Comparison of ENCODE assay signal across 1 cellular context in the genomic region with DNA sequence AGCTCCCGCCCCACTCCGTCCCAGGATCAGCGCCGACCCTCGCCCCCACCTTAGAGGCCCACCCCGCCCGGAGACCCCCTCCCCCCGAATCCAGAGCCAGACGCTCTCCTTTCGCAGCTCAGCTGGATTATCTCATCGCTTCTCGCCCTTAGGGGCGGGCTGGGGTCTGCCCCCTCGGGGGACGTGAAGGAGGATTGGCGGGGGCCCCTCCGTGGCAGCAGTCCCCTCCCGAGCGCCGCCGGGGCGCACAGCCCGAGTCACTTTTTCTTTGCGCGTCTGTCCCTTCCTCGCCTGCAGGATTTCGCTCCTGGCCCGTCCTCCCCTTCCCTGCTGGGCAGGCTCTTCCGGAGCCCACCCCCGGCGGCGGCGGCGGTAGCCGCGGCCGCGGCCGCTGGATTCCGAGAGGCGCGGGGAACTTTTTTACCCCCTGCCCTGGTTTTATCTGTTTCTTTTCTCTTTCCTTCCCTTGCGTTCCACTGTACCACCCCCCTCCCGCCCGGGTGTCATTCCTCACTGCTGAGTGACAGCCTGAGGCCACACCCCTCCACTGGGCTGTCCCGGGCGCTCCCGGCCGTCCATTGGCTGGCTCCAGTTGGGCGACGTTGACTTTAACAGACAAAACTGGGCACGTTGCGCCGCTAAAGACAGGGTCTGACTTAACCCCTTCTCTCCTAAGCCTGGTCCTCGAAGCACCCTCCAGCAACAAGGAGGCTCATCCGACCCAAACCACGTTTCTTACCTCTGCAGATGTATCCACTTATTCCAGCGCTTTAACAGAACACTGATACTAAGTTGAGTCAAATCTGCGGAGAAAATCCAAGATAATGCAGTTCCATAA.
TF ChIP-seq lines count a peak whose summit lies in the region.

No MANE protein-coding gene starts in this region.

TF ChIP-seq in K562, 482 proteins besides CTCF, POLR2A, EP300 and RAD21 (continued from another document and continues in another):
- TF ChIP-seq, protein P1, sequence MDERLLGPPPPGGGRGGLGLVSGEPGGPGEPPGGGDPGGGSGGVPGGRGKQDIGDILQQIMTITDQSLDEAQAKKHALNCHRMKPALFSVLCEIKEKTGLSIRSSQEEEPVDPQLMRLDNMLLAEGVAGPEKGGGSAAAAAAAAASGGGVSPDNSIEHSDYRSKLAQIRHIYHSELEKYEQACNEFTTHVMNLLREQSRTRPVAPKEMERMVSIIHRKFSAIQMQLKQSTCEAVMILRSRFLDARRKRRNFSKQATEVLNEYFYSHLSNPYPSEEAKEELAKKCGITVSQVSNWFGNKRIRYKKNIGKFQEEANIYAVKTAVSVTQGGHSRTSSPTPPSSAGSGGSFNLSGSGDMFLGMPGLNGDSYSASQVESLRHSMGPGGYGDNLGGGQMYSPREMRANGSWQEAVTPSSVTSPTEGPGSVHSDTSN (CRISPR knock-in tag; IDR thresholded peaks at IDR 0.05; ENCODE audit: low read depth), result peak; percentile 87
- TF ChIP-seq, protein P1 (tag; conservative IDR thresholded peaks at IDR 0.05; ENCODE audit: low read depth), result peak; percentile 97
- TF ChIP-seq ARID1B (IDR thresholded peaks at IDR 0.05) (no peak), ZBTB17 (CRISPR knock-in tag; IDR thresholded peaks at IDR 0.05) (no peak), NCOA1 (IDR thresholded peaks at IDR 0.05; ENCODE audit: low read depth) (no peak), CBX1 (IDR thresholded peaks at IDR 0.05; ENCODE audit: low read depth) (peak; percentile 70; the same call in 1 of the 2 replicates), SRSF7 (optimal IDR thresholded peaks at IDR 0.05; ENCODE audit: low read depth, low read length) (no peak), SOX6 (IDR thresholded peaks at IDR 0.05) (no peak), HCFC1 (IDR thresholded peaks at IDR 0.05; ENCODE audit: low read depth, low read length) (no peak), YY1 (IDR thresholded peaks at IDR 0.05; ENCODE audit: borderline replicate concordance in 1 of 3, control insufficient read depth in 1 of 3, extremely low read depth in 1 of 3, insufficient read depth in 3 of 3, insufficient read length in 1 of 3, insufficient replicate concordance in 2 of 3, low read depth in 1 of 3, low read length in 2 of 3) (peak in 1 of 3 experiments; percentile 17), CBX3 (IDR thresholded peaks at IDR 0.05; ENCODE audit: borderline replicate concordance in 1 of 2, low read length in 2 of 2) (peak in 1 of 2 experiments; percentile 80; a peak in 1 of 3 replicates), CTBP1 (IDR thresholded peaks at IDR 0.05; ENCODE audit: borderline replicate concordance) (peak; percentile 14; the same call in 1 of the 2 replicates), HNRNPUL1 (IDR thresholded peaks at IDR 0.05; ENCODE audit: low read length) (no peak), RBFOX2 (IDR thresholded peaks at IDR 0.05; ENCODE audit: low read depth, low read length) (peak; percentile 78), KDM4B (IDR thresholded peaks at IDR 0.05; ENCODE audit: borderline replicate concordance in 2 of 2, low read depth in 1 of 2) (no peak), NCOA2 (IDR thresholded peaks at IDR 0.05; ENCODE audit: partially characterized antibody in 2 of 2) (no peak), LCOR (CRISPR knock-in tag; IDR thresholded peaks at IDR 0.05) (0 out of 2 replicates have a peak, but pooled peaks have one; percentile 26), GABPA (tag; conservative IDR thresholded peaks at IDR 0.05; ENCODE audit: low read depth) (0 out of 2 replicates have a peak, but pooled peaks have one; percentile 19), SMAD2 (IDR thresholded peaks at IDR 0.05; ENCODE audit: low read depth, low read length) (no peak), SETDB1 (IDR thresholded peaks at IDR 0.05; ENCODE audit: low read length) (no peak), NFIC (IDR thresholded peaks at IDR 0.05) (0 out of 2 replicates have a peak, but pooled peaks have one; percentile 7), ZNF431 (CRISPR knock-in tag; IDR thresholded peaks at IDR 0.05) (no peak), ZNF324 (CRISPR knock-in tag; IDR thresholded peaks at IDR 0.05) (no peak), POU5F1 (IDR thresholded peaks at IDR 0.05; ENCODE audit: borderline replicate concordance, low read depth, low read length, partially characterized antibody) (no peak), ARHGAP35 (IDR thresholded peaks at IDR 0.05; ENCODE audit: partially characterized antibody) (no peak), BRD4 (IDR thresholded peaks at IDR 0.05) (no peak), JUND (IDR thresholded peaks at IDR 0.05; ENCODE audit: borderline replicate concordance, low read depth, low read length) (0 out of 2 replicates have a peak, but pooled peaks have one; percentile 24), JUND (tag; IDR thresholded peaks at IDR 0.05; ENCODE audit: borderline replicate concordance, low read depth, low read length) (no peak), EGR1 (conservative IDR thresholded peaks at IDR 0.05) (no peak), POLR2H (tag; IDR thresholded peaks at IDR 0.05; ENCODE audit: low read depth) (no peak), MYNN (IDR thresholded peaks at IDR 0.05) (no peak), MYNN (CRISPR knock-in tag; IDR thresholded peaks at IDR 0.05) (no peak), KAT2B (IDR thresholded peaks at IDR 0.05; ENCODE audit: low read depth, low read length) (no peak), ERF (CRISPR knock-in tag; IDR thresholded peaks at IDR 0.05) (no peak), SP2 (IDR thresholded peaks at IDR 0.05; ENCODE audit: extremely low read depth, low read depth, low read length, poor library complexity, severe bottlenecking) (no peak), KAT8 (IDR thresholded peaks at IDR 0.05; ENCODE audit: low read depth) (no peak), ZEB2 (IDR thresholded peaks at IDR 0.05) (no peak), POLR2G (IDR thresholded peaks at IDR 0.05; ENCODE audit: low read depth, low read length) (peak; percentile 75), HEY1 (CRISPR knock-in tag; IDR thresholded peaks at IDR 0.05; ENCODE audit: borderline replicate concordance) (no peak), ATF1 (CRISPR knock-in tag; IDR thresholded peaks at IDR 0.05) (no peak), ATF1 (tag; IDR thresholded peaks at IDR 0.05) (peak; percentile 82)
- TF ChIP-seq, protein P2, sequence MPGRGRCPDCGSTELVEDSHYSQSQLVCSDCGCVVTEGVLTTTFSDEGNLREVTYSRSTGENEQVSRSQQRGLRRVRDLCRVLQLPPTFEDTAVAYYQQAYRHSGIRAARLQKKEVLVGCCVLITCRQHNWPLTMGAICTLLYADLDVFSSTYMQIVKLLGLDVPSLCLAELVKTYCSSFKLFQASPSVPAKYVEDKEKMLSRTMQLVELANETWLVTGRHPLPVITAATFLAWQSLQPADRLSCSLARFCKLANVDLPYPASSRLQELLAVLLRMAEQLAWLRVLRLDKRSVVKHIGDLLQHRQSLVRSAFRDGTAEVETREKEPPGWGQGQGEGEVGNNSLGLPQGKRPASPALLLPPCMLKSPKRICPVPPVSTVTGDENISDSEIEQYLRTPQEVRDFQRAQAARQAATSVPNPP (IDR thresholded peaks at IDR 0.05; ENCODE audit: borderline replicate concordance, insufficient read depth, insufficient read length), result no peak
- TF ChIP-seq, protein P3, sequence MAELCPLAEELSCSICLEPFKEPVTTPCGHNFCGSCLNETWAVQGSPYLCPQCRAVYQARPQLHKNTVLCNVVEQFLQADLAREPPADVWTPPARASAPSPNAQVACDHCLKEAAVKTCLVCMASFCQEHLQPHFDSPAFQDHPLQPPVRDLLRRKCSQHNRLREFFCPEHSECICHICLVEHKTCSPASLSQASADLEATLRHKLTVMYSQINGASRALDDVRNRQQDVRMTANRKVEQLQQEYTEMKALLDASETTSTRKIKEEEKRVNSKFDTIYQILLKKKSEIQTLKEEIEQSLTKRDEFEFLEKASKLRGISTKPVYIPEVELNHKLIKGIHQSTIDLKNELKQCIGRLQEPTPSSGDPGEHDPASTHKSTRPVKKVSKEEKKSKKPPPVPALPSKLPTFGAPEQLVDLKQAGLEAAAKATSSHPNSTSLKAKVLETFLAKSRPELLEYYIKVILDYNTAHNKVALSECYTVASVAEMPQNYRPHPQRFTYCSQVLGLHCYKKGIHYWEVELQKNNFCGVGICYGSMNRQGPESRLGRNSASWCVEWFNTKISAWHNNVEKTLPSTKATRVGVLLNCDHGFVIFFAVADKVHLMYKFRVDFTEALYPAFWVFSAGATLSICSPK (IDR thresholded peaks at IDR 0.05; ENCODE audit: borderline replicate concordance), result no peak
- TF ChIP-seq, protein P4, sequence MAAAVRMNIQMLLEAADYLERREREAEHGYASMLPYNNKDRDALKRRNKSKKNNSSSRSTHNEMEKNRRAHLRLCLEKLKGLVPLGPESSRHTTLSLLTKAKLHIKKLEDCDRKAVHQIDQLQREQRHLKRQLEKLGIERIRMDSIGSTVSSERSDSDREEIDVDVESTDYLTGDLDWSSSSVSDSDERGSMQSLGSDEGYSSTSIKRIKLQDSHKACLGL (CRISPR knock-in tag; IDR thresholded peaks at IDR 0.05; ENCODE audit: borderline replicate concordance, poor library complexity, severe bottlenecking), result no peak
- TF ChIP-seq, protein P5, sequence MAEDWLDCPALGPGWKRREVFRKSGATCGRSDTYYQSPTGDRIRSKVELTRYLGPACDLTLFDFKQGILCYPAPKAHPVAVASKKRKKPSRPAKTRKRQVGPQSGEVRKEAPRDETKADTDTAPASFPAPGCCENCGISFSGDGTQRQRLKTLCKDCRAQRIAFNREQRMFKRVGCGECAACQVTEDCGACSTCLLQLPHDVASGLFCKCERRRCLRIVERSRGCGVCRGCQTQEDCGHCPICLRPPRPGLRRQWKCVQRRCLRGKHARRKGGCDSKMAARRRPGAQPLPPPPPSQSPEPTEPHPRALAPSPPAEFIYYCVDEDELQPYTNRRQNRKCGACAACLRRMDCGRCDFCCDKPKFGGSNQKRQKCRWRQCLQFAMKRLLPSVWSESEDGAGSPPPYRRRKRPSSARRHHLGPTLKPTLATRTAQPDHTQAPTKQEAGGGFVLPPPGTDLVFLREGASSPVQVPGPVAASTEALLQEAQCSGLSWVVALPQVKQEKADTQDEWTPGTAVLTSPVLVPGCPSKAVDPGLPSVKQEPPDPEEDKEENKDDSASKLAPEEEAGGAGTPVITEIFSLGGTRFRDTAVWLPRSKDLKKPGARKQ (CRISPR knock-in tag; IDR thresholded peaks at IDR 0.05), result no peak
- TF ChIP-seq, protein P6, sequence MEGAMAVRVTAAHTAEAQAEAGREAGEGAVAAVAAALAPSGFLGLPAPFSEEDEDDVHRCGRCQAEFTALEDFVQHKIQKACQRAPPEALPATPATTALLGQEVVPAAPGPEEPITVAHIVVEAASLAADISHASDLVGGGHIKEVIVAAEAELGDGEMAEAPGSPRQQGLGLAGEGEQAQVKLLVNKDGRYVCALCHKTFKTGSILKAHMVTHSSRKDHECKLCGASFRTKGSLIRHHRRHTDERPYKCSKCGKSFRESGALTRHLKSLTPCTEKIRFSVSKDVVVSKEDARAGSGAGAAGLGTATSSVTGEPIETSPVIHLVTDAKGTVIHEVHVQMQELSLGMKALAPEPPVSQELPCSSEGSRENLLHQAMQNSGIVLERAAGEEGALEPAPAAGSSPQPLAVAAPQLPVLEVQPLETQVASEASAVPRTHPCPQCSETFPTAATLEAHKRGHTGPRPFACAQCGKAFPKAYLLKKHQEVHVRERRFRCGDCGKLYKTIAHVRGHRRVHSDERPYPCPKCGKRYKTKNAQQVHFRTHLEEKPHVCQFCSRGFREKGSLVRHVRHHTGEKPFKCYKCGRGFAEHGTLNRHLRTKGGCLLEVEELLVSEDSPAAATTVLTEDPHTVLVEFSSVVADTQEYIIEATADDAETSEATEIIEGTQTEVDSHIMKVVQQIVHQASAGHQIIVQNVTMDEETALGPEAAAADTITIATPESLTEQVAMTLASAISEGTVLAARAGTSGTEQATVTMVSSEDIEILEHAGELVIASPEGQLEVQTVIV (CRISPR knock-in tag; IDR thresholded peaks at IDR 0.05; ENCODE audit: borderline replicate concordance), result no peak
